Comparison of ENCODE assay signal across 1 cellular context in the genomic region with DNA sequence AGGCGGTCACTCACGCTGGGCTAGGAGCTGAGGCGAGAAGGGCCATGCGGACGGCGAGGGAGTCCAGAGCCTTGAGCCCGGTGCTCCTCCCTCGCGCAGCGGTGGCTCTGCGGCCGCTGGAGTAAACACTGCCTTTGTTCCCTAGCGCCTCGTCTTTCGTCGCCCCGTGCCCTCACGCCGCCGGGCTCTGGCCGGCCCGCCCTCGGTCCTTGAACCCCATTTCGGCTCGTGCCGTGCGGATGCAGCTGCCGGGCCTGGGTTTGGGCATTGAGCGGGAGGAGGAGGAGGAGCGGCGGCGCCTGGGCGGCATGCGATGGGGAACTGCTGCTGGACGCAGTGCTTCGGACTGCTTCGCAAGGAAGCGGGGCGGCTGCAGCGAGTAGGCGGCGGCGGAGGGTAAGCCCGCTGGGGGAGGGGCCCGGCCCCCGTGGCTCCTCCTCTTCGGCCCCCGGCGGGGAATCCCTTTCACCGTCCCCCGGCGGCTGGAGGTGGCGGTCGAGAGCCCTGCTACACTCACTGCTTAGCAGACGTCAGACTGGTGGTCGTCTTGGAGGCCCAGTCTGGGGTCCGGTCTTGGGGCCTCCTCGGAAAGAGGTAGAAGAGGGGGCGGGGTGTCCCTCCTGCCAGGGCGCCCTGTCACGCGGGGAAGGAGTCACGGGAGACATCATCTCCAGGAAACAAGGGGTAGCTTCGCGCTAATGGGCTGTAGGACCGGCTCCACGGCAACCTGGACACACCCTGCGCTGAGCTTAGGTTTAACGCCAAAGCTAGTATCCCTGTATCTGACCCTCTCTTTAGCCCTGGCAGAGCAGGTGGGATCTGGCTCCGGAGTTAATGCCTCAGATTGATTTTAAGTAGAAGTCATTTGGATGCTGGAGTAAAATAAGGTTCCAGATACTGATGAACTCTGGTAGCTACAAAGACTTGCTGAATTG.
TF ChIP-seq lines count a peak whose summit lies in the region.

A gene with protein sequence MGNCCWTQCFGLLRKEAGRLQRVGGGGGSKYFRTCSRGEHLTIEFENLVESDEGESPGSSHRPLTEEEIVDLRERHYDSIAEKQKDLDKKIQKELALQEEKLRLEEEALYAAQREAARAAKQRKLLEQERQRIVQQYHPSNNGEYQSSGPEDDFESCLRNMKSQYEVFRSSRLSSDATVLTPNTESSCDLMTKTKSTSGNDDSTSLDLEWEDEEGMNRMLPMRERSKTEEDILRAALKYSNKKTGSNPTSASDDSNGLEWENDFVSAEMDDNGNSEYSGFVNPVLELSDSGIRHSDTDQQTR (plus strand): TSS at position 9 of the 935 bp plus-strand sequence. CDS start 305 bp downstream, at position 314.

TF ChIP-seq in K562, 482 proteins besides CTCF, POLR2A, EP300 and RAD21 (continued from another document and continues in another):
- TF ChIP-seq, protein P1, sequence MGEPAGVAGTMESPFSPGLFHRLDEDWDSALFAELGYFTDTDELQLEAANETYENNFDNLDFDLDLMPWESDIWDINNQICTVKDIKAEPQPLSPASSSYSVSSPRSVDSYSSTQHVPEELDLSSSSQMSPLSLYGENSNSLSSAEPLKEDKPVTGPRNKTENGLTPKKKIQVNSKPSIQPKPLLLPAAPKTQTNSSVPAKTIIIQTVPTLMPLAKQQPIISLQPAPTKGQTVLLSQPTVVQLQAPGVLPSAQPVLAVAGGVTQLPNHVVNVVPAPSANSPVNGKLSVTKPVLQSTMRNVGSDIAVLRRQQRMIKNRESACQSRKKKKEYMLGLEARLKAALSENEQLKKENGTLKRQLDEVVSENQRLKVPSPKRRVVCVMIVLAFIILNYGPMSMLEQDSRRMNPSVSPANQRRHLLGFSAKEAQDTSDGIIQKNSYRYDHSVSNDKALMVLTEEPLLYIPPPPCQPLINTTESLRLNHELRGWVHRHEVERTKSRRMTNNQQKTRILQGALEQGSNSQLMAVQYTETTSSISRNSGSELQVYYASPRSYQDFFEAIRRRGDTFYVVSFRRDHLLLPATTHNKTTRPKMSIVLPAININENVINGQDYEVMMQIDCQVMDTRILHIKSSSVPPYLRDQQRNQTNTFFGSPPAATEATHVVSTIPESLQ (CRISPR knock-in tag; IDR thresholded peaks at IDR 0.05): no peak
- TF ChIP-seq, protein P2, sequence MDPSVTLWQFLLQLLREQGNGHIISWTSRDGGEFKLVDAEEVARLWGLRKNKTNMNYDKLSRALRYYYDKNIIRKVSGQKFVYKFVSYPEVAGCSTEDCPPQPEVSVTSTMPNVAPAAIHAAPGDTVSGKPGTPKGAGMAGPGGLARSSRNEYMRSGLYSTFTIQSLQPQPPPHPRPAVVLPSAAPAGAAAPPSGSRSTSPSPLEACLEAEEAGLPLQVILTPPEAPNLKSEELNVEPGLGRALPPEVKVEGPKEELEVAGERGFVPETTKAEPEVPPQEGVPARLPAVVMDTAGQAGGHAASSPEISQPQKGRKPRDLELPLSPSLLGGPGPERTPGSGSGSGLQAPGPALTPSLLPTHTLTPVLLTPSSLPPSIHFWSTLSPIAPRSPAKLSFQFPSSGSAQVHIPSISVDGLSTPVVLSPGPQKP (CRISPR knock-in tag; IDR thresholded peaks at IDR 0.05): no peak
- TF ChIP-seq, protein P3, sequence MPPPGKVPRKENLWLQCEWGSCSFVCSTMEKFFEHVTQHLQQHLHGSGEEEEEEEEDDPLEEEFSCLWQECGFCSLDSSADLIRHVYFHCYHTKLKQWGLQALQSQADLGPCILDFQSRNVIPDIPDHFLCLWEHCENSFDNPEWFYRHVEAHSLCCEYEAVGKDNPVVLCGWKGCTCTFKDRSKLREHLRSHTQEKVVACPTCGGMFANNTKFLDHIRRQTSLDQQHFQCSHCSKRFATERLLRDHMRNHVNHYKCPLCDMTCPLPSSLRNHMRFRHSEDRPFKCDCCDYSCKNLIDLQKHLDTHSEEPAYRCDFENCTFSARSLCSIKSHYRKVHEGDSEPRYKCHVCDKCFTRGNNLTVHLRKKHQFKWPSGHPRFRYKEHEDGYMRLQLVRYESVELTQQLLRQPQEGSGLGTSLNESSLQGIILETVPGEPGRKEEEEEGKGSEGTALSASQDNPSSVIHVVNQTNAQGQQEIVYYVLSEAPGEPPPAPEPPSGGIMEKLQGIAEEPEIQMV (tag; conservative IDR thresholded peaks at IDR 0.05; ENCODE audit: low read depth): no peak
- no peak for TF ChIP-seq ARHGAP35 (IDR thresholded peaks at IDR 0.05; ENCODE audit: partially characterized antibody)
- TF ChIP-seq HNRNPH1 (optimal IDR thresholded peaks at IDR 0.05; ENCODE audit: low read depth, low read length): no peak
- no peak for TF ChIP-seq ADNP (tag; IDR thresholded peaks at IDR 0.05)
- no peak for TF ChIP-seq ASH1L (IDR thresholded peaks at IDR 0.05; ENCODE audit: borderline replicate concordance, low read depth, partially characterized antibody)
- TF ChIP-seq MECOM (CRISPR knock-in tag; IDR thresholded peaks at IDR 0.05): no peak
- TF ChIP-seq KLF13 (tag; IDR thresholded peaks at IDR 0.05; ENCODE audit: borderline replicate concordance, low read depth): no peak
- no peak for TF ChIP-seq ZSCAN32 (CRISPR knock-in tag; IDR thresholded peaks at IDR 0.05)
- TF ChIP-seq ZNF507 (tag; conservative IDR thresholded peaks at IDR 0.05): no peak
- no peak for TF ChIP-seq C11orf30 (IDR thresholded peaks at IDR 0.05; ENCODE audit: low read depth)
- TF ChIP-seq ZNF408 (CRISPR knock-in tag; IDR thresholded peaks at IDR 0.05; ENCODE audit: low read depth): no peak
- 0 out of 4 replicates have a peak, but pooled peaks of 1 of the 2 experiments have one; percentile 70 for TF ChIP-seq KDM4B (IDR thresholded peaks at IDR 0.05; ENCODE audit: borderline replicate concordance in 2 of 2, low read depth in 1 of 2)
- TF ChIP-seq, protein P4, sequence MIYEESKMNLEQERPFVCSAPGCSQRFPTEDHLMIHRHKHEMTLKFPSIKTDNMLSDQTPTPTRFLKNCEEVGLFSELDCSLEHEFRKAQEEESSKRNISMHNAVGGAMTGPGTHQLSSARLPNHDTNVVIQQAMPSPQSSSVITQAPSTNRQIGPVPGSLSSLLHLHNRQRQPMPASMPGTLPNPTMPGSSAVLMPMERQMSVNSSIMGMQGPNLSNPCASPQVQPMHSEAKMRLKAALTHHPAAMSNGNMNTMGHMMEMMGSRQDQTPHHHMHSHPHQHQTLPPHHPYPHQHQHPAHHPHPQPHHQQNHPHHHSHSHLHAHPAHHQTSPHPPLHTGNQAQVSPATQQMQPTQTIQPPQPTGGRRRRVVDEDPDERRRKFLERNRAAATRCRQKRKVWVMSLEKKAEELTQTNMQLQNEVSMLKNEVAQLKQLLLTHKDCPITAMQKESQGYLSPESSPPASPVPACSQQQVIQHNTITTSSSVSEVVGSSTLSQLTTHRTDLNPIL (CRISPR knock-in tag; IDR thresholded peaks at IDR 0.05): no peak
- TF ChIP-seq ZNF23 (CRISPR knock-in tag; IDR thresholded peaks at IDR 0.05): no peak
- no peak for TF ChIP-seq MEIS2 (IDR thresholded peaks at IDR 0.05; ENCODE audit: partially characterized antibody)
- peak; percentile 87; the same call in 1 of the 2 replicates for TF ChIP-seq ARID4B (CRISPR knock-in tag; IDR thresholded peaks at IDR 0.05)
- no peak for TF ChIP-seq TRIM24 (IDR thresholded peaks at IDR 0.05)
- TF ChIP-seq E2F4 (CRISPR knock-in tag; IDR thresholded peaks at IDR 0.05; ENCODE audit: low read depth): no peak
- TF ChIP-seq ZNF444 (CRISPR knock-in tag; IDR thresholded peaks at IDR 0.05): no peak
- TF ChIP-seq OTX1 (CRISPR knock-in tag; IDR thresholded peaks at IDR 0.05): 0 out of 2 replicates have a peak, but pooled peaks have one; percentile 29
- TF ChIP-seq HSF4 (CRISPR knock-in tag; IDR thresholded peaks at IDR 0.05; ENCODE audit: borderline replicate concordance): no peak
- no peak for TF ChIP-seq CBX5 (IDR thresholded peaks at IDR 0.05; ENCODE audit: borderline replicate concordance, low read depth)
- no peak for TF ChIP-seq FOXK2 (conservative IDR thresholded peaks at IDR 0.05 in 1 of 2, IDR thresholded peaks at IDR 0.05 in 1 of 2; ENCODE audit: low read depth in 2 of 2)
- no peak for TF ChIP-seq MCM7 (IDR thresholded peaks at IDR 0.05)
- TF ChIP-seq RBM34 (IDR thresholded peaks at IDR 0.05; ENCODE audit: borderline replicate concordance, insufficient read depth, low read length): no peak
- peak; percentile 62 for TF ChIP-seq HMGN3 (IDR thresholded peaks at IDR 0.05; ENCODE audit: borderline replicate concordance, extremely low read depth, insufficient read length, low read depth, low read length)
- no peak for TF ChIP-seq PATZ1 (CRISPR knock-in tag; IDR thresholded peaks at IDR 0.05; ENCODE audit: borderline replicate concordance)
- TF ChIP-seq, protein P5, sequence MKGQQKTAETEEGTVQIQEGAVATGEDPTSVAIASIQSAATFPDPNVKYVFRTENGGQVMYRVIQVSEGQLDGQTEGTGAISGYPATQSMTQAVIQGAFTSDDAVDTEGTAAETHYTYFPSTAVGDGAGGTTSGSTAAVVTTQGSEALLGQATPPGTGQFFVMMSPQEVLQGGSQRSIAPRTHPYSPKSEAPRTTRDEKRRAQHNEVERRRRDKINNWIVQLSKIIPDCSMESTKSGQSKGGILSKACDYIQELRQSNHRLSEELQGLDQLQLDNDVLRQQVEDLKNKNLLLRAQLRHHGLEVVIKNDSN (CRISPR knock-in tag; IDR thresholded peaks at IDR 0.05): peak; percentile 68
- no peak for TF ChIP-seq PTRF (tag; IDR thresholded peaks at IDR 0.05)
- TF ChIP-seq ZNF512 (tag; IDR thresholded peaks at IDR 0.05): no peak
- no peak for TF ChIP-seq ZNF311 (CRISPR knock-in tag; IDR thresholded peaks at IDR 0.05)
- TF ChIP-seq ZNF584 (CRISPR knock-in tag; IDR thresholded peaks at IDR 0.05; ENCODE audit: low read depth): no peak
- TF ChIP-seq HBP1 (CRISPR knock-in tag; IDR thresholded peaks at IDR 0.05): no peak
- no peak for TF ChIP-seq DMBX1 (CRISPR knock-in tag; IDR thresholded peaks at IDR 0.05; ENCODE audit: borderline replicate concordance)
- no peak; the same call in 1 of the 2 replicates for TF ChIP-seq NR1H2 (CRISPR knock-in tag; IDR thresholded peaks at IDR 0.05)
